Comparison of ENCODE assay signal across 1 cellular context in genomic region chr17:8320990-8321389, GRCh38.
TF ChIP-seq lines count a peak whose summit lies in the region.

No MANE protein-coding gene starts in this region.

TF ChIP-seq in GM23338, 12 proteins besides CTCF, POLR2A, EP300 and RAD21 (continued from another document):
- no peak for TF ChIP-seq ZNF462 (CRISPR knock-in tag; IDR thresholded peaks at IDR 0.05)
- TF ChIP-seq, protein P1, sequence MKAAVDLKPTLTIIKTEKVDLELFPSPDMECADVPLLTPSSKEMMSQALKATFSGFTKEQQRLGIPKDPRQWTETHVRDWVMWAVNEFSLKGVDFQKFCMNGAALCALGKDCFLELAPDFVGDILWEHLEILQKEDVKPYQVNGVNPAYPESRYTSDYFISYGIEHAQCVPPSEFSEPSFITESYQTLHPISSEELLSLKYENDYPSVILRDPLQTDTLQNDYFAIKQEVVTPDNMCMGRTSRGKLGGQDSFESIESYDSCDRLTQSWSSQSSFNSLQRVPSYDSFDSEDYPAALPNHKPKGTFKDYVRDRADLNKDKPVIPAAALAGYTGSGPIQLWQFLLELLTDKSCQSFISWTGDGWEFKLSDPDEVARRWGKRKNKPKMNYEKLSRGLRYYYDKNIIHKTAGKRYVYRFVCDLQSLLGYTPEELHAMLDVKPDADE (IDR thresholded peaks at IDR 0.05), result no peak
